In the genomic region with DNA sequence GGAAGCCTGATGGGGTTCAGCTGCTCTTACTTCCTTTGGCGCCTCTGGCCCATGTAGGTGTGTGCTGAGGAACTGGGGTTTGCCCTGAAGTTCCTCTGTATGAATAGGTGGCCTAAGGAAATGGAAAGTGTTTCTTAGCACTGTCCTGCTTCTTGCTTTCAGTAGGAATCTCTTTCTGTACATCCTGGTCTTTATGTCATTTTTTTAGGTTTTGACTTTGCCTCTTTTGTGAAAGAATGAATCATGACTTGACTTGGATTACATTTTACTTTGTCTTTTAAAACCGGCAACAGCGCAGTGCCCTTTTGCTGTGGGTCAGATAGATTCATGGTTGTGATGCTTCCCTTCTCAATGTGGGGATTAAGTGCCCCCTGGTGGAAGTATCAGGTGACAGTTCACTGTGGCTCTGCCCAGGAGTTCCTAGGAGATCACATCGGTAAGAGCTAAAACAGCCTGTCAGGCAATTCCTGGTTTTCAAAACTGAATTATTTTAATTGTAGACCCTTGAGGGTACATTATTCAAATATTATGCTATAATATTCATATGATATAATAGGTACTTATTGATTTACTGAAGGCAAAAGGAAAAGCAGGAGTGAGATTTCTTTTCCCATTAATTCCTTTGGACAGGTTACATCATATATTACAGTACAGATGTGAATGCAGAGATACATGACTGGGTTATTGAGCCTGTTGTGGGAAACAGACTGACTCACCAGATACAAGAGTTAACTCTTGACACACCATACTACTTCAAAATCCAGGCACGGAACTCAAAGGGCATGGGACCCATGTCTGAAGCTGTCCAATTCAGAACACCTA, we compare ENCODE assay signal across 8 cellular contexts.
DNase-seq lines count a peak whose midpoint lies in the region; ATAC-seq and TF ChIP-seq lines count a peak whose summit lies in the region.

No MANE protein-coding gene starts in this region.

- no peak overlapping the region for H3K4me3 ChIP-seq in WERI-Rb-1 (ENCODE audit: low read depth, low read length)
- H3K4me3 ChIP-seq in right lobe of liver, result no peak overlapping the region

- no peaks in the 10 kb centered on the region for H3K27me3 ChIP-seq in WERI-Rb-1 (ENCODE audit: insufficient read depth, low read depth, severe bottlenecking)
- no peaks in the 10 kb centered on the region for H3K27me3 ChIP-seq in right lobe of liver

- H3K27ac ChIP-seq in WERI-Rb-1 (no peak overlapping the region), right lobe of liver (no peak overlapping the region)

- intact Hi-C loops in right lobe of liver (cut with DNase I), result no loop called here

- TF ChIP-seq CTCF in AG09319 (IDR thresholded peaks at IDR 0.05; ENCODE audit: low read depth, low read length) (peak; percentile 82), GM20000 (IDR thresholded peaks at IDR 0.05; ENCODE audit: extremely low read depth, missing control alignments) (peak; percentile 56), WERI-Rb-1 (IDR thresholded peaks at IDR 0.05; ENCODE audit: low read depth, low read length) (peak; percentile 70), right lobe of liver (IDR thresholded peaks at IDR 0.05) (peak; percentile 65 to 85 (median 82))

- no peak for TF ChIP-seq POLR2A in right lobe of liver (IDR thresholded peaks at IDR 0.05)

- 9% methylated on average over 4 of the region's 5 CpGs for WGBS in right lobe of liver (ENCODE audit: insufficient coverage, low coverage, low lambda C conversion rate, missing lambda C conversion rate)

- ATAC-seq in right lobe of liver (peak; percentile 87 to 96 (median 92)), HG03342 (IDR thresholded peaks at IDR 0.05; ENCODE audit: unreplicated experiment) (no peak)

- H3K36me3 ChIP-seq in WERI-Rb-1 (peaks cover 61% of the 10 kb centered on the region), right lobe of liver (no peaks in the 10 kb centered on the region)

- H3K9me3 ChIP-seq in WERI-Rb-1 (ENCODE audit: severe bottlenecking), result no peaks in the 10 kb centered on the region
- no peaks in the 10 kb centered on the region for H3K9me3 ChIP-seq in right lobe of liver

- H3K4me1 ChIP-seq in right lobe of liver, result no peaks in the 10 kb centered on the region

- peak; percentile 38 for DNase-seq in AG09319 (ENCODE audit: extremely low read depth, low read depth)
- peak; percentile 60 for DNase-seq in GM20000 (ENCODE audit: low spot score)
- DNase-seq in NCI-H2029 treated with DMSO at 0.1 percent for 48 hours (lab: John Stamatoyannopoulos, UW), result peak; percentile 19
- peak; percentile 55 for DNase-seq in WERI-Rb-1
- DNase-seq in dedifferentiated amniotic fluid mesenchymal stem cell (ENCODE audit: extremely low spot score), result peak; percentile 49
- DNase-seq in right lobe of liver, result peak in 2 of 3 donors; percentile 24 to 55
- DNase-seq in stimulated activated CD4-positive, alpha-beta T cell treated with anti-CD3 and anti-CD28 coated beads, TNF-alpha, amount 100 ng/mL, for 48 hours (ENCODE audit: low read depth in 3 of 3), result peak in 2 of 3 donors; percentile 10 to 15
